In the genomic region with DNA sequence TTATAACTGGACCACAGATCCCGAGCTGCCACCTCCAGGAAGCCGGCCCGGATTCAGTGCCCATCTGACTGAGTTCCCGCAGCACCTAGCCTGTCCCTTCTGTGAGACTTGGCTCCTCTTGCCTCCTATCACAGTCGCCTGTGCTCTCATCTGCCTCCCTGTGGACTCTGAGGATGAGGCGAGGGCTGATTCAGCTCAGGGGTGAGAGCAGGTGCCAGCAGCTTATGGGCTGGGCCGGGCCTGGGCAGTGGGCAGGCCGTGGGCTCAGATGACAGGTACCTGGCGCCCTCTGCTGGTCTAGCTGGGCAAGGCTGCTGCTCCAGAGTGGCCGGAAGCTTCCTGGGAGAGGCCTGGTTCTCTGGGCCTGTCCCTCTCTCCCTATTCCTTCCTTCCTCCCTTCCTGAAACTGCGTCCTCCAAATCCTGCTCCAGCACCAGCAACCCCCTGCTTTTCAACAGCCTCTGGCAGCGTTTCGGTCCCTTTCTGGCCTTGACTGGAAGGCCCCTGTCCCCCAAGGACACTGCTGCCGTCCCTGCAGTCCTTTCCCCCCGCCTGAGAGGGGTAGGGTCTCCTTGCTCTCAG, we compare ENCODE assay signal across 8 cellular contexts. TPM values are rescaled to one million over a fixed set of nuclear protein-coding genes. Genes with fewer than 3 reads are reported as not detected.
A peak's percentile ranks its signal among the peaks of the same experiment; 100 is the strongest.
DNase-seq lines count a peak whose midpoint lies in the region; ATAC-seq, FAIRE-seq and TF ChIP-seq lines count a peak whose summit lies in the region.
"Had no signal": no experiment of that assay in that cellular context is flagged by ENCODE, and none has a peak within 500 bp of the region (broad histone marks: within the 10 kb centered on the region; RNA-seq: fewer than 3 reads in every experiment).

No MANE protein-coding gene starts in this region.

- peak overlapping the region; percentile 96 for H2AFZ ChIP-seq in keratinocyte (ENCODE audit: control insufficient read depth, low read length)

- H3K79me2 ChIP-seq in keratinocyte (ENCODE audit: control insufficient read depth, insufficient read depth, low read length) = no peaks in the 10 kb centered on the region

- no peaks in the 10 kb centered on the region for H3K9me1 ChIP-seq in keratinocyte (ENCODE audit: control insufficient read depth, extremely low read depth, insufficient read depth, low read length)

- no peak overlapping the region for H3K4me2 ChIP-seq in keratinocyte (ENCODE audit: control insufficient read depth, extremely low read depth, insufficient read depth, low read depth, low read length)

- ATAC-seq in HG03060 (IDR thresholded peaks at IDR 0.05; ENCODE audit: low read depth, unreplicated experiment) = peak; percentile 71

- no peak overlapping the region for H3K4me3 ChIP-seq in GM12875 (ENCODE audit: low read depth, low read length)
- no peak overlapping the region for H3K4me3 ChIP-seq in WI38 (ENCODE audit: low read depth, low read length)
- no peak overlapping the region for H3K4me3 ChIP-seq in cardiac fibroblast (replicated peaks in 1 of 2; ENCODE audit: low read depth in 2 of 2, low read length in 2 of 2)
- H3K4me3 ChIP-seq in keratinocyte (ENCODE audit: control insufficient read depth in 2 of 3, extremely low read depth in 1 of 3, insufficient read depth in 2 of 3, low read depth in 1 of 3, low read length in 3 of 3) = no peak overlapping the region

- FAIRE-seq in keratinocyte (lab: Jason Lieb, UNC) = peak; percentile 93

- no peaks in the 10 kb centered on the region for H3K4me1 ChIP-seq in keratinocyte (ENCODE audit: control insufficient read depth, extremely low read depth, insufficient read depth, low read length)

- no peak overlapping the region for H3K27ac ChIP-seq in keratinocyte (ENCODE audit: control insufficient read depth, insufficient read depth, low read length)

- TF ChIP-seq CTCF in GM12875 (IDR thresholded peaks at IDR 0.05; ENCODE audit: borderline replicate concordance, insufficient read depth, low read depth, low read length) (peak; percentile 98), WI38 (IDR thresholded peaks at IDR 0.05; ENCODE audit: low read depth, low read length) (peak; percentile 92), cardiac fibroblast (IDR thresholded peaks at IDR 0.05; ENCODE audit: low read depth, low read length) (peak; percentile 98), keratinocyte (optimal IDR thresholded peaks at IDR 0.05 in 1 of 3, IDR thresholded peaks at IDR 0.05 in 1 of 3, conservative IDR thresholded peaks at IDR 0.05 in 1 of 3; ENCODE audit: extremely low read depth in 1 of 3, insufficient read depth in 2 of 3, low read length in 3 of 3) (peak; percentile 91 to 100 (median 98))

- DNase-seq in NCI-H2171 (lab: John Stamatoyannopoulos, UW) (peak; percentile 70), cardiac fibroblast (ENCODE audit: low read depth in 2 of 2) (peak; percentile 88 to 91), keratinocyte (ENCODE audit: low read depth, low spot score) (peak; percentile 82)
- DNase-seq in stimulated activated CD4-positive, alpha-beta T cell treated with anti-CD3 and anti-CD28 coated beads, Interleukin-1b, Interleukin-23, amount 100 ng/mL, for 24 hours (ENCODE audit: low read depth in 4 of 4, low spot score in 1 of 4) = peak; percentile 48 to 54 (median 51)

- H3K27me3 ChIP-seq in keratinocyte (ENCODE audit: control insufficient read depth, extremely low read depth, insufficient read depth, low read length) = no peaks in the 10 kb centered on the region

- peak overlapping the region; percentile 54 for H3K9ac ChIP-seq in keratinocyte (ENCODE audit: control insufficient read depth, extremely low read depth, insufficient read depth, low read length)

- dilution Hi-C loops in keratinocyte (cut with MboI; ENCODE audit: extremely low pct_ligation_motif_present, low sequenced_read_pairs) = no loop called here

- H3K9me3 ChIP-seq in keratinocyte (ENCODE audit: control insufficient read depth, low read depth, low read length) = no peaks in the 10 kb centered on the region

- H4K20me1 ChIP-seq in keratinocyte (ENCODE audit: control insufficient read depth, extremely low read depth, insufficient read depth, low read length) = no peaks in the 10 kb centered on the region

- H3K36me3 ChIP-seq in keratinocyte (ENCODE audit: control insufficient read depth in 2 of 2, extremely low read depth in 1 of 2, insufficient read depth in 2 of 2, low read length in 2 of 2) = no peaks in the 10 kb centered on the region

RNA-seq across cellular contexts. Expression of a gene that starts 17.3 kb away (rescaled TPM):
- 56.0 to 86.2 TPM (median 61.7 TPM) in 3 replicates for polyA plus RNA-seq in keratinocyte
- polyA plus RNA-seq in keratinocyte (2011; ENCODE audit: low read depth) = 1.7 TPM
- polyA plus RNA-seq in keratinocyte (2011; cell fraction: cytosol; rRNA removed) = 13.3 and 22.9 TPM in 2 replicates
- polyA plus RNA-seq in keratinocyte (2011; cell fraction: nucleus; rRNA removed) = 101 and 129 TPM in 2 replicates
- 7.3 and 119 TPM in 2 replicates for polyA plus RNA-seq in keratinocyte (2012; ENCODE audit: low replicate concordance)
- polyA minus RNA-seq in keratinocyte = 42.3 to 107 TPM (median 53.2 TPM) in 3 replicates
- 71.6 TPM for polyA minus RNA-seq in keratinocyte (2011; cell fraction: cytosol; rRNA and poly(A)+ RNA removed)
- polyA minus RNA-seq in keratinocyte (2011; cell fraction: nucleus; rRNA and poly(A)+ RNA removed) = 148 and 180 TPM in 2 replicates

RNA-seq across cellular contexts. Expression of a gene that starts 23.3 kb away (rescaled TPM):
- not detected in 3 replicates for polyA plus RNA-seq in keratinocyte
- polyA plus RNA-seq in keratinocyte (2011; ENCODE audit: low read depth) = not detected
- not detected in 2 replicates for polyA plus RNA-seq in keratinocyte (2011; cell fraction: cytosol; rRNA removed)
- polyA plus RNA-seq in keratinocyte (2011; cell fraction: nucleus; rRNA removed) = not detected in 2 replicates
- polyA plus RNA-seq in keratinocyte (2012; ENCODE audit: low replicate concordance) = not detected in 2 replicates
- polyA minus RNA-seq in keratinocyte = not detected in 3 replicates
- not detected for polyA minus RNA-seq in keratinocyte (2011; cell fraction: cytosol; rRNA and poly(A)+ RNA removed)
- not detected in 2 replicates for polyA minus RNA-seq in keratinocyte (2011; cell fraction: nucleus; rRNA and poly(A)+ RNA removed)
- polyA plus RNA-seq: urinary bladder had no signal

RNA-seq across cellular contexts. Expression of a gene that starts 41.6 kb away (rescaled TPM):
- polyA plus RNA-seq in keratinocyte = 0.49 to 1.1 TPM (median 1.0 TPM) in 3 replicates
- 0.65 TPM for polyA plus RNA-seq in keratinocyte (2011; ENCODE audit: low read depth)
- 0.69 and 1.9 TPM in 2 replicates for polyA plus RNA-seq in keratinocyte (2011; cell fraction: cytosol; rRNA removed)
- polyA plus RNA-seq in keratinocyte (2011; cell fraction: nucleus; rRNA removed) = 1.2 and 1.8 TPM in 2 replicates
- 1.3 and 1.4 TPM in 2 replicates for polyA plus RNA-seq in keratinocyte (2012; ENCODE audit: low replicate concordance)
- 0.32 to 0.36 TPM in 2 of 3 replicates, not detected in the other for polyA minus RNA-seq in keratinocyte
- 2.5 TPM for polyA minus RNA-seq in keratinocyte (2011; cell fraction: cytosol; rRNA and poly(A)+ RNA removed)
- 0.53 and 0.93 TPM in 2 replicates for polyA minus RNA-seq in keratinocyte (2011; cell fraction: nucleus; rRNA and poly(A)+ RNA removed)
